In genomic region chr6:5079692-5080091, GRCh38 we compare ENCODE assay signal across 12 cellular contexts. TPM values are rescaled to one million over a fixed set of nuclear protein-coding genes. Genes with fewer than 3 reads are reported as not detected.
"Had no signal": no experiment of that assay in that cellular context is flagged by ENCODE, and none has a peak within 500 bp of the region (broad histone marks: within the 10 kb centered on the region; RNA-seq: fewer than 3 reads in every experiment).

No MANE protein-coding gene starts in this region.

- DNase-seq: GM23248, GOT3, H7, H9, HCEC 1CT, HFFc6 had no signal

- FAIRE-seq: H1, H54 had no signal

- H3K4me3 ChIP-seq: GM23248, GM23338, HAP-1 had no signal

- H2AFZ ChIP-seq: GM23248, GM23338 had no signal

- H3K4me2 ChIP-seq: GM23338 had no signal

- H3K36me3 ChIP-seq: HAP-1 had no signal

- H3K27ac ChIP-seq: GM23248 had no signal

- H3K9me3 ChIP-seq: HAP-1 had no signal

- ATAC-seq: GM23338, HCT116 had no signal

- H3K9ac ChIP-seq: GM23248 had no signal

RNA-seq across cellular contexts. Expression of gene PPP1R3G, which starts 5.4 kb away (rescaled TPM):
- total RNA-seq: H4, H9 had no signal
